ENCODE assay signal across 25 cellular contexts in the genomic region with DNA sequence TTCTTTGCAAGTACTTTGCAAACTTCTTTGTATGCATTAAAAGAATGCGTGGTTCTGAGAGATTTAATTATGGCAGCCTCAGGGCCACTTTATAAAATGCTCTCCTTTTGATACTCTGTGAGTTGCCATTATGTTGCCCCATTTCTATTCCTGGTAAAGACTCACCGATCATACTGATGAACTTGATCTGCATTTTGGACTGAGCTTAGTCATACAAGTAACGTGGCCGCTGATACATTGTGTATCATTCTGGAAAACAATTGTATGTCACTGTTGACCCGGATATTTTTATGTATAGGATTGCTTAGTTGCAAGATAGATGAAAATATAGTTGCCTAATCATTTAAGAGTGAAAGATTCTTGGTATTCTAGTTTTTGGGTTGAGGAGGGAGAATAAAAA. TPM values are rescaled to one million over a fixed set of nuclear protein-coding genes. Genes with fewer than 3 reads are reported as not detected.
DNase-seq lines count a peak whose midpoint lies in the region; ATAC-seq, FAIRE-seq and TF ChIP-seq lines count a peak whose summit lies in the region.
"Had no signal": no experiment of that assay in that cellular context is flagged by ENCODE, and none has a peak within 500 bp of the region (broad histone marks: within the 10 kb centered on the region; RNA-seq: fewer than 3 reads in every experiment).

No MANE protein-coding gene starts in this region.

- ATAC-seq in activated CD4-positive, alpha-beta T cell treated with anti-CD3 and anti-CD28 coated beads for 36 hours = peak; percentile 67
- no peak for ATAC-seq in memory B cell (ENCODE audit: low read depth)
- ATAC-seq in HG03095 (IDR thresholded peaks at IDR 0.05; ENCODE audit: unreplicated experiment) = no peak
- ATAC-seq: CD8-positive, alpha-beta T cell; HepG2 had no signal

- H3K4me1 ChIP-seq in astrocyte (ENCODE audit: insufficient read depth, low read length) = peaks cover 13% of the 10 kb centered on the region

- no peaks in the 10 kb centered on the region for H3K27me3 Mint-ChIP-seq in activated CD4-positive, alpha-beta T cell treated with anti-CD3 and anti-CD28 coated beads for 36 hours
- no peaks in the 10 kb centered on the region for H3K27me3 Mint-ChIP-seq in astrocyte (ENCODE audit: low read depth, unreplicated experiment)
- no peaks in the 10 kb centered on the region for H3K27me3 Mint-ChIP-seq in memory B cell
- H3K27me3 Mint-ChIP-seq: activated CD4-positive, alpha-beta T cell treated with anti-CD3 and anti-CD28 coated beads, Interleukin-2, amount 10 ng/mL, durations not matched to agents 7 days and 5 days had no signal

- H4K20me1 ChIP-seq in astrocyte (ENCODE audit: insufficient read depth, low read length) = peaks cover 39% of the 10 kb centered on the region

- no peaks in the 10 kb centered on the region for H3K36me3 ChIP-seq in astrocyte (ENCODE audit: insufficient read depth, low read length)
- H3K36me3 ChIP-seq: SJCRH30 had no signal

- no peak for TF ChIP-seq CTCF in astrocyte (IDR thresholded peaks at IDR 0.05; ENCODE audit: insufficient read depth, low read depth, low read length)

- POLR2A ChIA-PET in activated CD4-positive, alpha-beta T cell treated with anti-CD3 and anti-CD28 coated beads for 36 hours (lab: Charles Lee) = no interaction called here

- peaks cover 94% of the 10 kb centered on the region for H3K79me2 ChIP-seq in astrocyte (ENCODE audit: insufficient read depth, low read length)

- no peaks in the 10 kb centered on the region for H3K36me3 Mint-ChIP-seq in activated CD4-positive, alpha-beta T cell treated with anti-CD3 and anti-CD28 coated beads for 36 hours (ENCODE audit: low read depth)
- H3K36me3 Mint-ChIP-seq in astrocyte (ENCODE audit: low read depth, unreplicated experiment) (peaks cover 2% of the 10 kb centered on the region), memory B cell (peaks cover 6% of the 10 kb centered on the region)

- H3K4me3 ChIP-seq in astrocyte (ENCODE audit: insufficient read depth, low read depth, low read length) = no peak overlapping the region
- H3K4me3 ChIP-seq: SJCRH30 had no signal

- no peaks in the 10 kb centered on the region for H3K27me3 ChIP-seq in astrocyte (ENCODE audit: insufficient read depth, low read length)
- H3K27me3 ChIP-seq: SJCRH30 had no signal

- peak overlapping the region; percentile 16 for H3K27ac Mint-ChIP-seq in activated CD4-positive, alpha-beta T cell treated with anti-CD3 and anti-CD28 coated beads for 36 hours
- H3K27ac Mint-ChIP-seq in astrocyte (ENCODE audit: unreplicated experiment) = no peak overlapping the region
- H3K27ac Mint-ChIP-seq in memory B cell = peak overlapping the region; percentile 67
- H3K27ac Mint-ChIP-seq: activated CD4-positive, alpha-beta T cell treated with anti-CD3 and anti-CD28 coated beads, Interleukin-2, amount 10 ng/mL, durations not matched to agents 7 days and 5 days; CD8-positive, alpha-beta T cell had no signal

- no peak overlapping the region for H3K27ac ChIP-seq in astrocyte (ENCODE audit: low read depth, low read length)
- H3K27ac ChIP-seq: SJCRH30 had no signal

- intact Hi-C loops in activated CD4-positive, alpha-beta T cell treated with anti-CD3 and anti-CD28 coated beads for 36 hours (cut with DNase I, micrococcal nuclease) = loop anchor here in 1 of 2 experiments (10.0 kb wide), 1 partner anchor 344 kb away; no protein-coding TSS in a partner anchor

- peak overlapping the region; percentile 41 for H3K4me2 ChIP-seq in astrocyte (ENCODE audit: low read length)

- FAIRE-seq in astrocyte (lab: Jason Lieb, UNC) = no peak
- FAIRE-seq: HepG2 had no signal

- H3K9ac ChIP-seq in astrocyte (ENCODE audit: low read length) = no peak overlapping the region

- peaks cover 80% of the 10 kb centered on the region for H3K4me1 Mint-ChIP-seq in activated CD4-positive, alpha-beta T cell treated with anti-CD3 and anti-CD28 coated beads for 36 hours
- peaks cover 71% of the 10 kb centered on the region for H3K4me1 Mint-ChIP-seq in astrocyte (ENCODE audit: low read depth, unreplicated experiment)
- peaks cover 58% of the 10 kb centered on the region for H3K4me1 Mint-ChIP-seq in memory B cell

- H3K9me3 Mint-ChIP-seq in activated CD4-positive, alpha-beta T cell treated with anti-CD3 and anti-CD28 coated beads for 36 hours (ENCODE audit: low read depth) = no peaks in the 10 kb centered on the region
- H3K9me3 Mint-ChIP-seq in astrocyte (ENCODE audit: unreplicated experiment) (no peaks in the 10 kb centered on the region), memory B cell (no peaks in the 10 kb centered on the region)
- H3K9me3 Mint-ChIP-seq: CD8-positive, alpha-beta T cell had no signal

- CTCF ChIA-PET in activated CD4-positive, alpha-beta T cell treated with anti-CD3 and anti-CD28 coated beads for 36 hours (lab: Charles Lee) = interaction anchor here (0.6 to 1.8 kb wide), 3 partner anchors 21 to 122 kb away, joined by 3 to 5 read pairs (median 4); no protein-coding TSS in a partner anchor

- H3K9me3 ChIP-seq in astrocyte (ENCODE audit: insufficient read depth, low read depth, low read length) = no peaks in the 10 kb centered on the region
- H3K9me3 ChIP-seq: SJCRH30 had no signal

- no peak for DNase-seq in activated CD4-positive, alpha-beta T cell treated with anti-CD3 and anti-CD28 coated beads for 36 hours
- no peak for DNase-seq in activated CD4-positive, alpha-beta T cell treated with anti-CD3 and anti-CD28 coated beads, Interleukin-2, amount 50 U/mL, for 48 hours
- DNase-seq in HS-5 (ENCODE audit: low read depth) = peak; percentile 50
- peak; percentile 51 for DNase-seq in astrocyte (ENCODE audit: low read depth)
- DNase-seq in memory B cell (ENCODE audit: low spot score in 2 of 2) = no peak
- no peak for DNase-seq in globus pallidus (ENCODE audit: low spot score)
- DNase-seq in stimulated activated CD4-positive, alpha-beta T cell treated with anti-CD3 and anti-CD28 coated beads, Interleukin-4, amount 100 ng/mL, for 24 hours = no peak
- DNase-seq: 8988T; activated CD4-positive, alpha-beta T cell treated with anti-CD3 and anti-CD28 coated beads, Interleukin-2, amount 10 ng/mL, durations not matched to agents 7 days and 5 days; activated CD8-positive, alpha-beta memory T cell treated with anti-CD3 and anti-CD28 coated beads, Interleukin-2, amount 50 U/mL, for 4 hours; activated naive CD4-positive, alpha-beta T cell treated with Interleukin-2 at 50 U/mL for 16 hours; aorta; CD8-positive, alpha-beta T cell; DMS53; effector CD4-positive, alpha-beta T cell; glutamatergic neuron; mesenchymal stem cell; NCI-H1105 treated with DMSO at 0.1 percent for 48 hours; NCI-H2081; NCI-H82; SJCRH30; stimulated activated CD4-positive, alpha-beta T cell treated with anti-CD3 and anti-CD28 coated beads, Interleukin-2, amount 100 ng/mL, for 48 hours; trophoblast cell had no signal

- no peak overlapping the region for H3K4me3 Mint-ChIP-seq in activated CD4-positive, alpha-beta T cell treated with anti-CD3 and anti-CD28 coated beads for 36 hours
- H3K4me3 Mint-ChIP-seq in astrocyte (ENCODE audit: unreplicated experiment) (peak overlapping the region; percentile 8), memory B cell (no peak overlapping the region)
- H3K4me3 Mint-ChIP-seq: activated CD4-positive, alpha-beta T cell treated with anti-CD3 and anti-CD28 coated beads, Interleukin-2, amount 10 ng/mL, durations not matched to agents 7 days and 5 days; CD8-positive, alpha-beta T cell had no signal

- no peak overlapping the region for H2AFZ ChIP-seq in astrocyte (ENCODE audit: low read depth, low read length)

RNA-seq across cellular contexts. Expression of a gene that starts 38.8 kb away (rescaled TPM):
- 100 to 1,000 TPM in 1 of 2 experiments, 10 to 100 TPM in 1; 85.1 to 104 TPM for total RNA-seq in activated CD4-positive, alpha-beta T cell treated with anti-CD3 and anti-CD28 coated beads for 36 hours
- 93.0 and 98.2 TPM in 2 replicates for total RNA-seq in astrocyte

Comparison
In these comparisons a context has a peak if more than half of its experiments do, and no peak if none do; other contexts are left out.
1. DNase-seq: peak in HS-5 (single experiment) and astrocyte (single experiment); none in activated CD4-positive, alpha-beta T cell treated with anti-CD3 and anti-CD28 coated beads for 36 hours (single experiment), activated CD4-positive, alpha-beta T cell treated with anti-CD3 and anti-CD28 coated beads, Interleukin-2, amount 50 U/mL, for 48 hours (0 of 2), memory B cell (0 of 2), globus pallidus (single experiment) and stimulated activated CD4-positive, alpha-beta T cell treated with anti-CD3 and anti-CD28 coated beads, Interleukin-4, amount 100 ng/mL, for 24 hours (single experiment).